Comparison of ENCODE assay signal across 1 cellular context in the genomic region with DNA sequence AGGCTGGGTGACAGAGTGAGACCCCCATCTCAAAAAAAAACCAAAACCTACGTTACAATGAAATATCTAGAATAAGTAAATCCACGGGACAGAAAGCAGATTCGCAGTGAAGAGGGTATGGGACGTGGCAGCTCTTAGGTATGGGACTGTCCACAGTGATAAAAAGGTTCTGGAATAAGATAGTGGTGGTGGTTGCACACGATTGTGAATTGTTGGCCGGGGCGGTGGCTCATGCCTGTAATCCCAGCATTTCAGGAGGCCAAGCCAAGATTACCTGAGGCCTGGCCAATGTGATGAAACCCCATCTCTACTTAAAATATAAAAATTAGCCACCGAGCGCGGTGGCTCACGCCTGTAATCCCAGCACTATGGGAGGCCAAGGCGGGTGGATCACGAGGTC.
TF ChIP-seq lines count a peak whose summit lies in the region.

No MANE protein-coding gene starts in this region.

TF ChIP-seq in K562, 482 proteins besides CTCF, POLR2A, EP300 and RAD21 (continued from another document):
- TF ChIP-seq, protein P1, sequence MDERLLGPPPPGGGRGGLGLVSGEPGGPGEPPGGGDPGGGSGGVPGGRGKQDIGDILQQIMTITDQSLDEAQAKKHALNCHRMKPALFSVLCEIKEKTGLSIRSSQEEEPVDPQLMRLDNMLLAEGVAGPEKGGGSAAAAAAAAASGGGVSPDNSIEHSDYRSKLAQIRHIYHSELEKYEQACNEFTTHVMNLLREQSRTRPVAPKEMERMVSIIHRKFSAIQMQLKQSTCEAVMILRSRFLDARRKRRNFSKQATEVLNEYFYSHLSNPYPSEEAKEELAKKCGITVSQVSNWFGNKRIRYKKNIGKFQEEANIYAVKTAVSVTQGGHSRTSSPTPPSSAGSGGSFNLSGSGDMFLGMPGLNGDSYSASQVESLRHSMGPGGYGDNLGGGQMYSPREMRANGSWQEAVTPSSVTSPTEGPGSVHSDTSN (CRISPR knock-in tag; IDR thresholded peaks at IDR 0.05; ENCODE audit: low read depth): no peak
- TF ChIP-seq, protein P1 (tag; conservative IDR thresholded peaks at IDR 0.05; ENCODE audit: low read depth): no peak
